ENCODE assay signal across 18 cellular contexts in genomic region chr4:145528601-145529000, GRCh38.
"Had no signal": no experiment of that assay in that cellular context is flagged by ENCODE, and none has a peak within 500 bp of the region (broad histone marks: within the 10 kb centered on the region; RNA-seq: fewer than 3 reads in every experiment).

No MANE protein-coding gene starts in this region.

- H3K9me3 ChIP-seq: esophagus muscularis mucosa, gastroesophageal sphincter, vagina had no signal

- H3K27ac ChIP-seq: esophagus muscularis mucosa, gastroesophageal sphincter, vagina had no signal

- H3K36me3 ChIP-seq: esophagus muscularis mucosa, gastroesophageal sphincter, vagina had no signal

- ATAC-seq: activated CD4-positive, alpha-beta T cell treated with anti-CD3 and anti-CD28 coated beads for 36 hours; gastroesophageal sphincter had no signal

- H3K27ac Mint-ChIP-seq: activated CD4-positive, alpha-beta T cell treated with anti-CD3 and anti-CD28 coated beads for 36 hours; activated naive CD4-positive, alpha-beta T cell treated with anti-CD3 and anti-CD28 coated beads, Interleukin-2, amount 50 U/mL, for 24 hours; immature natural killer cell; stimulated activated naive CD8-positive, alpha-beta T cell treated with anti-CD3 and anti-CD28 coated beads, Interleukin-15, Interleukin-2, amounts not matched to agents 100 ng/mL and 50 ng/mL, for 24 hours had no signal

- DNase-seq: activated CD4-positive, alpha-beta T cell treated with anti-CD3 and anti-CD28 coated beads for 36 hours; activated CD4-positive, alpha-beta T cell treated with anti-CD3 and anti-CD28 coated beads, Interleukin-2, amount 50 U/mL, for 48 hours; activated gamma-delta T cell; effector CD4-positive, alpha-beta T cell; immature natural killer cell; nephron progenitor cell; nucleus accumbens; posterior cingulate gyrus; retina; trophoblast cell had no signal

- H3K27me3 ChIP-seq: esophagus muscularis mucosa, gastroesophageal sphincter, vagina had no signal

- H3K4me1 Mint-ChIP-seq: activated naive CD4-positive, alpha-beta T cell treated with anti-CD3 and anti-CD28 coated beads, Interleukin-2, amount 50 U/mL, for 24 hours; immature natural killer cell had no signal

- FAIRE-seq: bronchial epithelial cell had no signal

- H3K27me3 Mint-ChIP-seq: activated CD4-positive, alpha-beta T cell treated with anti-CD3 and anti-CD28 coated beads for 36 hours; activated naive CD4-positive, alpha-beta T cell treated with anti-CD3 and anti-CD28 coated beads, Interleukin-2, amount 50 U/mL, for 24 hours had no signal

- H3K4me3 ChIP-seq: esophagus muscularis mucosa, gastroesophageal sphincter, lung, vagina had no signal

- H3K4me3 Mint-ChIP-seq: activated CD4-positive, alpha-beta T cell treated with anti-CD3 and anti-CD28 coated beads for 36 hours; activated naive CD4-positive, alpha-beta T cell treated with anti-CD3 and anti-CD28 coated beads, Interleukin-2, amount 50 U/mL, for 24 hours; immature natural killer cell; mesothelial cell of epicardium; nephron progenitor cell; stimulated activated naive CD8-positive, alpha-beta T cell treated with anti-CD3 and anti-CD28 coated beads, Interleukin-15, Interleukin-2, amounts not matched to agents 100 ng/mL and 50 ng/mL, for 24 hours had no signal

- H3K36me3 Mint-ChIP-seq: activated naive CD4-positive, alpha-beta T cell treated with anti-CD3 and anti-CD28 coated beads, Interleukin-2, amount 50 U/mL, for 24 hours; immature natural killer cell had no signal

- H3K9me3 Mint-ChIP-seq: activated naive CD4-positive, alpha-beta T cell treated with anti-CD3 and anti-CD28 coated beads, Interleukin-2, amount 50 U/mL, for 24 hours; immature natural killer cell; nephron progenitor cell; stimulated activated naive CD8-positive, alpha-beta T cell treated with anti-CD3 and anti-CD28 coated beads, Interleukin-15, Interleukin-2, amounts not matched to agents 100 ng/mL and 50 ng/mL, for 24 hours had no signal
